ENCODE assay signal across 18 cellular contexts in genomic region chr18:67778016-67778415, GRCh38.
A peak's percentile ranks its signal among the peaks of the same experiment; 100 is the strongest.
DNase-seq lines count a peak whose midpoint lies in the region; ATAC-seq, FAIRE-seq and TF ChIP-seq lines count a peak whose summit lies in the region.
"Had no signal": no experiment of that assay in that cellular context is flagged by ENCODE, and none has a peak within 500 bp of the region (broad histone marks: within the 10 kb centered on the region; RNA-seq: fewer than 3 reads in every experiment).

No MANE protein-coding gene starts in this region.

- TF ChIP-seq CTCF in astrocyte (IDR thresholded peaks at IDR 0.05; ENCODE audit: insufficient read depth, low read depth, low read length) (no peak), fibroblast of mammary gland (conservative IDR thresholded peaks at IDR 0.05; ENCODE audit: control insufficient read depth, insufficient read depth, low read depth, low read length) (no peak), colonic mucosa (IDR thresholded peaks at IDR 0.05) (no peak)
- no peak for TF ChIP-seq CTCF in CD8-positive, alpha-beta T cell (IDR thresholded peaks at IDR 0.05)

- H3K27ac ChIP-seq in astrocyte (ENCODE audit: low read depth, low read length) (no peak overlapping the region), colonic mucosa (no peak overlapping the region)
- H3K27ac ChIP-seq in CD8-positive, alpha-beta T cell (ENCODE audit: low read depth, low read length), result no peak overlapping the region
- H3K27ac ChIP-seq: A549, BLaER1, GM23248 had no signal

- no peaks in the 10 kb centered on the region for H3K27me3 Mint-ChIP-seq in astrocyte (ENCODE audit: low read depth, unreplicated experiment)
- H3K27me3 Mint-ChIP-seq in CD8-positive, alpha-beta T cell (ENCODE audit: low read depth), result no peaks in the 10 kb centered on the region
- H3K27me3 Mint-ChIP-seq: CD4-positive, alpha-beta memory T cell had no signal

- peaks cover 5% of the 10 kb centered on the region for H3K4me1 ChIP-seq in astrocyte (ENCODE audit: insufficient read depth, low read length)
- H3K4me1 ChIP-seq in colonic mucosa, result no peaks in the 10 kb centered on the region
- H3K4me1 ChIP-seq in CD8-positive, alpha-beta T cell (ENCODE audit: insufficient read depth, low read length), result no peaks in the 10 kb centered on the region
- H3K4me1 ChIP-seq: A549, BLaER1, HAP-1 had no signal

- no peaks in the 10 kb centered on the region for H3K9me3 Mint-ChIP-seq in astrocyte (ENCODE audit: unreplicated experiment)
- H3K9me3 Mint-ChIP-seq in CD8-positive, alpha-beta T cell, result no peaks in the 10 kb centered on the region
- H3K9me3 Mint-ChIP-seq: CD14-positive monocyte; CD4-positive, alpha-beta memory T cell had no signal

- no peak for ATAC-seq in CD8-positive, alpha-beta T cell
- no peak for ATAC-seq in HG03460 (IDR thresholded peaks at IDR 0.05; ENCODE audit: unreplicated experiment)
- no peak for ATAC-seq in GM18520 (IDR thresholded peaks at IDR 0.05; ENCODE audit: unreplicated experiment)
- ATAC-seq: A549 had no signal

- peak; percentile 39 for FAIRE-seq in astrocyte (lab: Jason Lieb, UNC)
- FAIRE-seq: A549, GM12892, GM18507 had no signal

- H3K9me3 ChIP-seq in astrocyte (ENCODE audit: insufficient read depth, low read depth, low read length), result no peaks in the 10 kb centered on the region
- H3K9me3 ChIP-seq in colonic mucosa, result no peaks in the 10 kb centered on the region
- no peaks in the 10 kb centered on the region for H3K9me3 ChIP-seq in CD8-positive, alpha-beta T cell (ENCODE audit: low read length)
- H3K9me3 ChIP-seq: A549, BLaER1, HAP-1 had no signal

- H3K4me1 Mint-ChIP-seq in astrocyte (ENCODE audit: low read depth, unreplicated experiment), result peaks cover 24% of the 10 kb centered on the region
- no peaks in the 10 kb centered on the region for H3K4me1 Mint-ChIP-seq in CD8-positive, alpha-beta T cell (ENCODE audit: low read depth)
- H3K4me1 Mint-ChIP-seq: CD14-positive monocyte; CD4-positive, alpha-beta memory T cell had no signal

- peak; percentile 46 for DNase-seq in DMS79 treated with DMSO at 0.1 percent for 48 hours (lab: John Stamatoyannopoulos, UW)
- DNase-seq in astrocyte (ENCODE audit: low read depth), result peak; percentile 51
- peak; percentile 33 for DNase-seq in fibroblast of mammary gland (ENCODE audit: low read depth)
- no peak for DNase-seq in colonic mucosa
- no peak for DNase-seq in CD8-positive, alpha-beta T cell
- DNase-seq: Calu3; CD4-positive, alpha-beta memory T cell; GDM1; GM23248; KG1 had no signal

- H3K36me3 Mint-ChIP-seq in astrocyte (ENCODE audit: low read depth, unreplicated experiment), result no peaks in the 10 kb centered on the region
- no peaks in the 10 kb centered on the region for H3K36me3 Mint-ChIP-seq in CD8-positive, alpha-beta T cell
- H3K36me3 Mint-ChIP-seq: CD14-positive monocyte; CD4-positive, alpha-beta memory T cell had no signal

- no peak overlapping the region for H3K4me3 Mint-ChIP-seq in astrocyte (ENCODE audit: unreplicated experiment)
- H3K4me3 Mint-ChIP-seq in CD8-positive, alpha-beta T cell, result no peak overlapping the region
- H3K4me3 Mint-ChIP-seq: CD14-positive monocyte; CD4-positive, alpha-beta memory T cell had no signal

- no peak overlapping the region for H3K4me2 ChIP-seq in astrocyte (ENCODE audit: low read length)
- H3K4me2 ChIP-seq: A549, BLaER1 had no signal

- no peak overlapping the region for H3K9ac ChIP-seq in astrocyte (ENCODE audit: low read length)
- H3K9ac ChIP-seq in colonic mucosa (ENCODE audit: low read depth in 2 of 2, low read length in 2 of 2), result no peak overlapping the region
- H3K9ac ChIP-seq: BLaER1, GM23248 had no signal

- no peak overlapping the region for H3K27ac Mint-ChIP-seq in astrocyte (ENCODE audit: unreplicated experiment)
- no peak overlapping the region for H3K27ac Mint-ChIP-seq in CD8-positive, alpha-beta T cell
- H3K27ac Mint-ChIP-seq: CD14-positive monocyte; CD4-positive, alpha-beta memory T cell had no signal

- H3K4me3 ChIP-seq in astrocyte (ENCODE audit: insufficient read depth, low read depth, low read length), result no peak overlapping the region
- H3K4me3 ChIP-seq in fibroblast of mammary gland (ENCODE audit: control insufficient read depth, low read depth, low read length), result no peak overlapping the region
- no peak overlapping the region for H3K4me3 ChIP-seq in colonic mucosa
- no peak overlapping the region for H3K4me3 ChIP-seq in CD8-positive, alpha-beta T cell (ENCODE audit: low read depth, low read length)
- H3K4me3 ChIP-seq: A549, BLaER1, GM23248, HAP-1 had no signal

- CTCF ChIA-PET in CD8-positive, alpha-beta T cell (lab: Charles Lee), result no interaction called here

- H3K27me3 ChIP-seq in astrocyte (ENCODE audit: insufficient read depth, low read length), result no peaks in the 10 kb centered on the region
- no peaks in the 10 kb centered on the region for H3K27me3 ChIP-seq in colonic mucosa
- H3K27me3 ChIP-seq in CD8-positive, alpha-beta T cell (ENCODE audit: insufficient read depth, low read length), result no peaks in the 10 kb centered on the region
- H3K27me3 ChIP-seq: BLaER1 had no signal

- intact Hi-C loops in colonic mucosa (cut with DNase I), result no loop called here
- intact Hi-C loops in CD8-positive, alpha-beta T cell (cut with DNase I, micrococcal nuclease), result no loop called here

- no peak overlapping the region for H2AFZ ChIP-seq in astrocyte (ENCODE audit: low read depth, low read length)
- H2AFZ ChIP-seq: GM23248 had no signal

- no peaks in the 10 kb centered on the region for H4K20me1 ChIP-seq in astrocyte (ENCODE audit: insufficient read depth, low read length)
- H4K20me1 ChIP-seq: BLaER1 had no signal

- POLR2A ChIA-PET in CD8-positive, alpha-beta T cell (lab: Charles Lee), result no interaction called here

- H3K36me3 ChIP-seq in astrocyte (ENCODE audit: insufficient read depth, low read length), result no peaks in the 10 kb centered on the region
- no peaks in the 10 kb centered on the region for H3K36me3 ChIP-seq in colonic mucosa
- H3K36me3 ChIP-seq in CD8-positive, alpha-beta T cell (ENCODE audit: insufficient read depth, low read length), result no peaks in the 10 kb centered on the region
- H3K36me3 ChIP-seq: BLaER1, HAP-1 had no signal

- H3K79me2 ChIP-seq in astrocyte (ENCODE audit: insufficient read depth, low read length), result no peaks in the 10 kb centered on the region

Comparison
In these comparisons a context has a peak if more than half of its experiments do, and no peak if none do; other contexts are left out.
1. DNase-seq: peak in DMS79 treated with DMSO at 0.1 percent for 48 hours (single experiment), astrocyte (single experiment) and fibroblast of mammary gland (single experiment); none in colonic mucosa (single experiment) and CD8-positive, alpha-beta T cell (0 of 7).